In the genomic region with DNA sequence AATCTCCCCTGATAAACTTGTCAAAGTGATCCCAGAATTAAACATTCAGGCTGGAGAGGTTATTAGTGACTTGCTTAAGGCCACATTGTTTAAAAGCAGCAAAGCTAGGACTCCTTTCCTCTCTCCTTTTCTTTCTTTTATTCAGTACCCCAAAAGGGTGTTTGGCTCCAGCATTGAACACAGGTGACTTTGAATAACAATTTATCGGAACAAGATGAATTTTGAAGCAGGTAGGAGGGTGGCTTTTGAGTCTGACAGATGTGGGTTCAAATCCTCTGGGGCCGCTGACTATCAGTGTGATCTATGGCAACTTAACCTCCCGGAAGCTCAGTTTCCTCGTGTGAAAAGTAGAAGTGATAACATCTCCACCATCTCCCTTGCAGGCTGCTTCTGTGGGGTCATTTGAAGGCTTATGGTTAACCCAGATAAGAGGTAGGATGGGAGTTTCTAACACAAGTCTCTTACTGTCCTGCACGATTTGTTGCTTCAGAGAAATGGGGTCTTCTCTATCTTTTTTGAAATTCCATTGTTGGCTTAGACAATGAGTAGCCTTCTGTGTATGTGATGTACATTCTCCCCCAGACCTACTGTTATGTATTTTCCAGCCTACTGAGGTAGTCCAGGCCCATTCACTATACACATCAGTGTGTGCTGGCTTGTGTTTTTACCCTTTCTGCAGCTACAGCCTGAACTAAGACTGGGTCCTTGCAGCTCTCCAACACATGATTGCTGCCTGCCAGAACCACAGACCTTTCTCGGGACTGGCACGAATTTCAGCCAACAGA, we compare ENCODE assay signal across 10 cellular contexts. TPM values are rescaled to one million over a fixed set of nuclear protein-coding genes. Genes with fewer than 3 reads are reported as not detected.
DNase-seq lines count a peak whose midpoint lies in the region; ATAC-seq, FAIRE-seq and TF ChIP-seq lines count a peak whose summit lies in the region.
"Had no signal": no experiment of that assay in that cellular context is flagged by ENCODE, and none has a peak within 500 bp of the region (broad histone marks: within the 10 kb centered on the region; RNA-seq: fewer than 3 reads in every experiment).

No MANE protein-coding gene starts in this region.

- DNase-seq in A549 (ENCODE audit: low read depth in 1 of 2, low spot score in 1 of 2), result no peak
- no peak for DNase-seq in activated naive CD4-positive, alpha-beta T cell treated with anti-CD3 and anti-CD28 coated beads, Interleukin-2, amount 50 U/mL, for 72 hours (ENCODE audit: low spot score in 2 of 2)
- DNase-seq in lung (ENCODE audit: low spot score), result no peak
- DNase-seq in GM12891 (ENCODE audit: insufficient read length, low spot score), result no peak
- DNase-seq in Karpas-422, result no peak
- no peak for DNase-seq in BE2C
- DNase-seq: NCI-H748 treated with DMSO at 0.1 percent for 48 hours had no signal

- H3K27ac ChIP-seq in A549 (peak overlapping the region; percentile 56 to 84), lung (ENCODE audit: low read depth in 1 of 2, low read length in 1 of 2) (peak overlapping the region; percentile 85 to 89), Karpas-422 (ENCODE audit: low read length) (no peak overlapping the region)

- no peaks in the 10 kb centered on the region for H3K9me2 ChIP-seq in Karpas-422 (replicated peaks; ENCODE audit: insufficient read depth, low read length)

- 76% methylated on average over 7 of the region's 7 CpGs for WGBS in A549 (ENCODE audit: missing lambda C conversion rate)
- WGBS in lung, 2 donors, result 35 to 45% methylated on average over 7 of the region's 7 CpGs

- TF ChIP-seq EP300 in A549 (IDR thresholded peaks at IDR 0.05), result no peak

- H3K4me3 ChIP-seq in A549 (no peak overlapping the region), lung (no peak overlapping the region), Karpas-422 (ENCODE audit: low read length) (no peak overlapping the region), BE2C (ENCODE audit: low read depth, low read length) (no peak overlapping the region)

- no peaks in the 10 kb centered on the region for H4K20me1 ChIP-seq in Karpas-422 (ENCODE audit: insufficient read depth, low read depth, low read length)

- H3K27me3 ChIP-seq in lung (ENCODE audit: control insufficient read depth, insufficient read depth) (no peaks in the 10 kb centered on the region), Karpas-422 (ENCODE audit: low read length) (no peaks in the 10 kb centered on the region), BE2C (no peaks in the 10 kb centered on the region)

- POLR2A ChIA-PET in A549 (lab: Yijun Ruan, JAX), result no interaction called here

- no peaks in the 10 kb centered on the region for H3K79me2 ChIP-seq in Karpas-422 (ENCODE audit: low read length)

- H3K4me2 ChIP-seq in A549, result peak overlapping the region; percentile 8; the same call in 2 of the 3 replicates
- no peak overlapping the region for H3K4me2 ChIP-seq in Karpas-422 (ENCODE audit: low read depth, low read length, poor library complexity, severe bottlenecking)

- CTCF ChIA-PET in A549 (lab: Yijun Ruan, JAX), result interaction anchor here (1.6 to 1.9 kb wide), 3 partner anchors 13 to 1004 kb away, joined by 4 to 6 read pairs (median 4); no protein-coding TSS in a partner anchor

- peaks cover 28% of the 10 kb centered on the region for H3K4me1 ChIP-seq in A549
- H3K4me1 ChIP-seq in lung (ENCODE audit: control insufficient read depth in 2 of 2, insufficient read depth in 2 of 2, low read length in 2 of 2), result peaks cover 7 to 17% of the 10 kb centered on the region in 2 donors
- no peaks in the 10 kb centered on the region for H3K4me1 ChIP-seq in Karpas-422 (ENCODE audit: low read length)
- no peaks in the 10 kb centered on the region for H3K4me1 ChIP-seq in BE2C

- FAIRE-seq in A549 (lab: Jason Lieb, UNC) (no peak), GM12891 (lab: Jason Lieb, UNC) (no peak)
- FAIRE-seq: islet of Langerhans had no signal

- H3K36me3 ChIP-seq in lung (ENCODE audit: control insufficient read depth in 2 of 2, insufficient read depth in 2 of 2, low read length in 2 of 2), result no peaks in the 10 kb centered on the region
- no peaks in the 10 kb centered on the region for H3K36me3 ChIP-seq in Karpas-422 (ENCODE audit: insufficient read depth, low read length)
- no peaks in the 10 kb centered on the region for H3K36me3 ChIP-seq in BE2C

- TF ChIP-seq RAD21 in A549 (conservative IDR thresholded peaks at IDR 0.05 in 1 of 2, IDR thresholded peaks at IDR 0.05 in 1 of 2), result no peak

- ATAC-seq in A549 (peak in 1 of 2 experiments; percentile 37; a peak in 2 of 6 replicates), HG03135 (IDR thresholded peaks at IDR 0.05; ENCODE audit: unreplicated experiment) (peak; percentile 30), lung (ENCODE audit: insufficient read depth, low FRiP score) (no peak), HG03342 (IDR thresholded peaks at IDR 0.05; ENCODE audit: unreplicated experiment) (no peak)
- peak; percentile 17 to 45 for ATAC-seq in activated naive CD4-positive, alpha-beta T cell treated with anti-CD3 and anti-CD28 coated beads, Interleukin-2, amount 50 U/mL, for 72 hours

- H3K9ac ChIP-seq in Karpas-422 (ENCODE audit: low read length), result no peak overlapping the region

- H3K9me3 Mint-ChIP-seq in activated naive CD4-positive, alpha-beta T cell treated with anti-CD3 and anti-CD28 coated beads, Interleukin-2, amount 50 U/mL, for 72 hours, result peaks cover 4 to 33% of the 10 kb centered on the region in 2 donors

- H3K36me3 Mint-ChIP-seq in activated naive CD4-positive, alpha-beta T cell treated with anti-CD3 and anti-CD28 coated beads, Interleukin-2, amount 50 U/mL, for 72 hours, result peaks cover 0 to 36% of the 10 kb centered on the region in 2 donors

- peak overlapping the region in 1 of 2 donors; percentile 53 for H3K27ac Mint-ChIP-seq in activated naive CD4-positive, alpha-beta T cell treated with anti-CD3 and anti-CD28 coated beads, Interleukin-2, amount 50 U/mL, for 72 hours

- H3K9me3 ChIP-seq in A549 (0 out of 3 replicates have a peak, but pooled peaks cover 4% of the 10 kb centered on the region), lung (ENCODE audit: control insufficient read depth in 2 of 2, insufficient read depth in 1 of 2, low read length in 1 of 2) (no peaks in the 10 kb centered on the region), Karpas-422 (ENCODE audit: low read length) (no peaks in the 10 kb centered on the region), BE2C (no peaks in the 10 kb centered on the region)

- TF ChIP-seq POLR2A in A549 (IDR thresholded peaks at IDR 0.05; ENCODE audit: low read length) (no peak), GM12891 (IDR thresholded peaks at IDR 0.05; ENCODE audit: low read depth, low read length) (no peak)

- no peak overlapping the region for H2AFZ ChIP-seq in Karpas-422 (ENCODE audit: low read length)

- TF ChIP-seq CTCF in A549 (IDR thresholded peaks at IDR 0.05), result no peak
- no peak for TF ChIP-seq CTCF in lung (IDR thresholded peaks at IDR 0.05; ENCODE audit: control extremely low read depth, extremely low read depth)
- no peak for TF ChIP-seq CTCF in BE2C (IDR thresholded peaks at IDR 0.05; ENCODE audit: low read depth, low read length)

TF ChIP-seq in A549, 52 proteins besides CTCF, POLR2A, EP300 and RAD21 (continues in another document):
- TF ChIP-seq SREBF2 (IDR thresholded peaks at IDR 0.05), result no peak
- TF ChIP-seq E2F6 (IDR thresholded peaks at IDR 0.05; ENCODE audit: borderline replicate concordance, low read depth), result no peak
- no peak for TF ChIP-seq FOSL2 (IDR thresholded peaks at IDR 0.05)
- no peak for TF ChIP-seq FOSL2 (CRISPR knock-in tag; IDR thresholded peaks at IDR 0.05)

TF ChIP-seq in GM12891, 5 proteins besides CTCF, POLR2A, EP300 and RAD21:
- TF ChIP-seq SPI1 (IDR thresholded peaks at IDR 0.05; ENCODE audit: low read depth, low read length), result no peak
- no peak for TF ChIP-seq POU2F2 (IDR thresholded peaks at IDR 0.05; ENCODE audit: low read depth, low read length)
- TF ChIP-seq PAX5 (IDR thresholded peaks at IDR 0.05; ENCODE audit: insufficient read depth, low read length, severe bottlenecking), result no peak

RNA-seq across cellular contexts. Expression of gene JUN, which starts 29.0 kb away (rescaled TPM):
- 32.6 and 59.8 TPM in 2 replicates for polyA plus RNA-seq in A549 (2011; rRNA removed)
- 60.3 and 71.5 TPM in 2 replicates for polyA plus RNA-seq in A549 (2012; cell fraction: cytosol; rRNA removed)
- 96.1 and 156 TPM in 2 replicates for polyA plus RNA-seq in A549 (2012; cell fraction: nucleus; rRNA removed)
- 23.3 to 27.4 TPM (median 23.3 TPM) in 3 replicates for polyA plus RNA-seq in A549 (2017; fragmentation: RNase III; extraction: RNeasy Plus Mini Kit Qiagen cat#74134 plus additional on column Dnase treatment)
- 47.1 and 53.4 TPM in 2 replicates for polyA minus RNA-seq in A549 (2011; rRNA and poly(A)+ RNA removed)
- total RNA-seq in activated naive CD4-positive, alpha-beta T cell treated with anti-CD3 and anti-CD28 coated beads, Interleukin-2, amount 50 U/mL, for 72 hours, result 10 to 100 TPM; 31.7 to 54.8 TPM
- 100 to 1,000 TPM; 144 to 584 TPM for total RNA-seq in lung
- polyA plus RNA-seq in lung, result 100 to 1,000 TPM in 1 of 2 donors, 10 to 100 TPM in 1; 78.1 to 140 TPM
- 12.5 TPM for polyA plus RNA-seq in GM12891 (2012; ENCODE audit: low read depth, missing spikeins)
- total RNA-seq in Karpas-422 (2014; rRNA removed; shearing (Covaris generic); ENCODE audit: low replicate concordance), result 2.1 and 5.4 TPM in 2 replicates
- polyA plus RNA-seq in BE2C (2012; ENCODE audit: insufficient read depth, insufficient read length, low read depth), result 26.6 TPM

RNA-seq across cellular contexts. Expression of gene MYSM1, which starts 55.0 kb away (rescaled TPM):
- 14.4 and 20.2 TPM in 2 replicates for polyA plus RNA-seq in A549 (2011; rRNA removed)
- polyA plus RNA-seq in A549 (2012; cell fraction: cytosol; rRNA removed), result 2.5 and 2.9 TPM in 2 replicates
- 4.9 and 5.9 TPM in 2 replicates for polyA plus RNA-seq in A549 (2012; cell fraction: nucleus; rRNA removed)
- polyA plus RNA-seq in A549 (2017; fragmentation: RNase III; extraction: RNeasy Plus Mini Kit Qiagen cat#74134 plus additional on column Dnase treatment), result 9.6 to 13.0 TPM (median 10.1 TPM) in 3 replicates
- polyA minus RNA-seq in A549 (2011; rRNA and poly(A)+ RNA removed), result 10.4 and 10.6 TPM in 2 replicates
- total RNA-seq in activated naive CD4-positive, alpha-beta T cell treated with anti-CD3 and anti-CD28 coated beads, Interleukin-2, amount 50 U/mL, for 72 hours, result 10 to 100 TPM; 42.5 to 54.4 TPM
- total RNA-seq in lung, result 10 to 100 TPM; 23.4 to 67.0 TPM
- 10 to 100 TPM in 1 of 2 donors, 1 to 10 TPM in 1; 7.4 to 14.8 TPM for polyA plus RNA-seq in lung
- polyA plus RNA-seq in GM12891 (2012; ENCODE audit: low read depth, missing spikeins), result 11.3 TPM
- total RNA-seq in Karpas-422 (2014; rRNA removed; shearing (Covaris generic); ENCODE audit: low replicate concordance), result 16.8 and 26.3 TPM in 2 replicates
- polyA plus RNA-seq in BE2C (2012; ENCODE audit: insufficient read depth, insufficient read length, low read depth), result 8.6 TPM

Comparison
In these comparisons a context has a peak if more than half of its experiments do, and no peak if none do; other contexts are left out.
1. ATAC-seq: peak in HG03135 (single experiment) and activated naive CD4-positive, alpha-beta T cell treated with anti-CD3 and anti-CD28 coated beads, Interleukin-2, amount 50 U/mL, for 72 hours (2 of 2); none in lung (single experiment) and HG03342 (single experiment).